8 cellular contexts compared by ENCODE assay signal in the genomic region with DNA sequence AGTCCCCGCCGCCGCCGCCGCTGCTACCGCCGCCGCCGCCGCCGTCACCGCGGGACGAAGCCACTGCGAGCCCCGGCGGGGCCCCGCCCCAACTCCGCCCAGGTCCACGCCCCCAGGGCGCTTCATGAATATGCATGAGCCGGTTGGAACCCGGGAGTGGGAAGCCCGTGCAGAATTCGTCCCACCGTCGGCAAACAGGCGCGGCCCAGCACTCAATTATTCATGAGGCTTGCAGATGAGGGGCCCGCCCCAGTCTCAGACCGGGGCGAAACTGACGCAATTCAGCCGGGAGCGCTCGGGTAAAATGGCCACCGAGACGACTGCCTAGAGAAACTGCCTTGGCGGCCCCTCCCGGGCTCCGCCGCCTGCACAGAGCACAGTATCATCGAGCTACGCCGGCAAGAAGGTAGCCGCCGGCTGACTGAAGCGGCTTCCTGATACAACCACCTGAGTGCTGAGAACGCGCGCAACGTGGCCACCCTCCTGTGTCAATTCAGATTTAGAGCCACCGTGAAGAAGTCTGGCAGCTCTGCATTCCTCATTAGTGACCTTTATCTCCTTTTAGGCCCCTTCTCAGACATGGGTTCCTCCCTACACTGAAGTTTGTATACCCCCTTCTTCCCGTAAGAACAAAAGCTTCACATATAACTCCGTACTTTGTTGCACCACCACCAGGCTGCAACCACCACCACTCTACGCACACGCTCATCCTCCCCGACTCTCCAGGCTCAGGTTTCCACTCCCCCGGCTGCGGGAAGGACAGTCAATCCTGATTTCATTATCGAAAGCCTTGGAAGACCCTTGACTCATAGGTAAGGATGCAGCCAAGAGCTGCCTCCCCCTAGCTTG. TPM values are rescaled to one million over a fixed set of nuclear protein-coding genes. Genes with fewer than 3 reads are reported as not detected.
DNase-seq lines count a peak whose midpoint lies in the region; ATAC-seq and TF ChIP-seq lines count a peak whose summit lies in the region.

TSS of gene TNKS1BP1 (minus strand) at position 67 of the 849 bp plus-strand sequence. CDS start 3,067 bp downstream, outside the sequence.

- H3K4me1 Mint-ChIP-seq in activated T-cell treated with anti-CD3 and anti-CD28 coated beads, Interleukin-2, amount 50 U/mL, for 24 hours (ENCODE audit: low read depth): peaks cover 67% of the 10 kb centered on the region

- H3K36me3 Mint-ChIP-seq in activated T-cell treated with anti-CD3 and anti-CD28 coated beads, Interleukin-2, amount 50 U/mL, for 24 hours (ENCODE audit: low read depth): peaks cover 60% of the 10 kb centered on the region

- peak within 1 kb of the TSS; percentile 98 for H3K27ac Mint-ChIP-seq in activated T-cell treated with anti-CD3 and anti-CD28 coated beads, Interleukin-2, amount 50 U/mL, for 24 hours

- H3K4me3 Mint-ChIP-seq in activated T-cell treated with anti-CD3 and anti-CD28 coated beads, Interleukin-2, amount 50 U/mL, for 24 hours: peak within 1 kb of the TSS; percentile 84

- H3K27me3 Mint-ChIP-seq in activated T-cell treated with anti-CD3 and anti-CD28 coated beads, Interleukin-2, amount 50 U/mL, for 24 hours: no peaks in the 10 kb centered on the region

- no peak for TF ChIP-seq RAD21 in Ishikawa (IDR thresholded peaks at IDR 0.05; ENCODE audit: low read depth)

- no peaks in the 10 kb centered on the region for H3K9me3 Mint-ChIP-seq in activated T-cell treated with anti-CD3 and anti-CD28 coated beads, Interleukin-2, amount 50 U/mL, for 24 hours

- no peak for TF ChIP-seq CTCF in epithelial cell of proximal tubule (conservative IDR thresholded peaks at IDR 0.05; ENCODE audit: low read depth, low read length)

- ATAC-seq in GM21576 (IDR thresholded peaks at IDR 0.05; ENCODE audit: unreplicated experiment): peak; percentile 90

- peak within 1 kb of the TSS; percentile 94 for H3K4me3 ChIP-seq in epithelial cell of proximal tubule (ENCODE audit: low read depth, low read length)

- no peak for TF ChIP-seq EP300 in Ishikawa (IDR thresholded peaks at IDR 0.05; ENCODE audit: borderline replicate concordance)

- DNase-seq in DMS153 treated with DMSO at 0.1 percent for 48 hours (lab: John Stamatoyannopoulos, UW; ENCODE audit: unreplicated experiment) (peak; percentile 95), epithelial cell of proximal tubule (ENCODE audit: low read depth) (peak; percentile 83), mucosa of gallbladder (ENCODE audit: low spot score) (peak; percentile 98)
- peak; percentile 97 for DNase-seq in activated T-cell treated with anti-CD3 and anti-CD28 coated beads, Interleukin-2, amount 50 U/mL, for 24 hours
- DNase-seq in stimulated activated CD8-positive, alpha-beta memory T cell treated with anti-CD3 and anti-CD28 coated beads, Interleukin-4, amount 100 ng/mL, for 24 hours (ENCODE audit: low read depth): peak; percentile 88

TF ChIP-seq in Ishikawa, 13 proteins besides CTCF, POLR2A, EP300 and RAD21:
- no peak for TF ChIP-seq CREB1 (IDR thresholded peaks at IDR 0.05; ENCODE audit: low read depth)
- TF ChIP-seq, protein P1, sequence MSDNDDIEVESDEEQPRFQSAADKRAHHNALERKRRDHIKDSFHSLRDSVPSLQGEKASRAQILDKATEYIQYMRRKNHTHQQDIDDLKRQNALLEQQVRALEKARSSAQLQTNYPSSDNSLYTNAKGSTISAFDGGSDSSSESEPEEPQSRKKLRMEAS (IDR thresholded peaks at IDR 0.05): peak; percentile 73
- TF ChIP-seq CEBPB (IDR thresholded peaks at IDR 0.05): peak; percentile 72
- TF ChIP-seq TCF12 (IDR thresholded peaks at IDR 0.05; ENCODE audit: low read depth): peak; percentile 32; the same call in 1 of the 2 replicates
- TF ChIP-seq TAF1 (IDR thresholded peaks at IDR 0.05; ENCODE audit: low read depth): peak; percentile 65
- TF ChIP-seq YY1 (IDR thresholded peaks at IDR 0.05; ENCODE audit: low read depth): peak; percentile 81
TF ChIP-seq in Ishikawa: peak in this region for 5.

TF ChIP-seq in PFSK-1, 5 proteins besides CTCF, POLR2A, EP300 and RAD21:
- TF ChIP-seq TAF1 (IDR thresholded peaks at IDR 0.05; ENCODE audit: borderline replicate concordance, insufficient read depth, low read length) (0 out of 2 replicates have a peak, but pooled peaks have one; percentile 40), POLR2AphosphoS5 (IDR thresholded peaks at IDR 0.05; ENCODE audit: low read depth, low read length) (peak; percentile 78), SIN3A (IDR thresholded peaks at IDR 0.05; ENCODE audit: borderline replicate concordance, insufficient read depth, low read length) (no peak), FOXP2 (optimal IDR thresholded peaks at IDR 0.05; ENCODE audit: borderline replicate concordance, extremely low read depth, extremely low read length, insufficient read depth) (no peak)
- TF ChIP-seq, protein P2, sequence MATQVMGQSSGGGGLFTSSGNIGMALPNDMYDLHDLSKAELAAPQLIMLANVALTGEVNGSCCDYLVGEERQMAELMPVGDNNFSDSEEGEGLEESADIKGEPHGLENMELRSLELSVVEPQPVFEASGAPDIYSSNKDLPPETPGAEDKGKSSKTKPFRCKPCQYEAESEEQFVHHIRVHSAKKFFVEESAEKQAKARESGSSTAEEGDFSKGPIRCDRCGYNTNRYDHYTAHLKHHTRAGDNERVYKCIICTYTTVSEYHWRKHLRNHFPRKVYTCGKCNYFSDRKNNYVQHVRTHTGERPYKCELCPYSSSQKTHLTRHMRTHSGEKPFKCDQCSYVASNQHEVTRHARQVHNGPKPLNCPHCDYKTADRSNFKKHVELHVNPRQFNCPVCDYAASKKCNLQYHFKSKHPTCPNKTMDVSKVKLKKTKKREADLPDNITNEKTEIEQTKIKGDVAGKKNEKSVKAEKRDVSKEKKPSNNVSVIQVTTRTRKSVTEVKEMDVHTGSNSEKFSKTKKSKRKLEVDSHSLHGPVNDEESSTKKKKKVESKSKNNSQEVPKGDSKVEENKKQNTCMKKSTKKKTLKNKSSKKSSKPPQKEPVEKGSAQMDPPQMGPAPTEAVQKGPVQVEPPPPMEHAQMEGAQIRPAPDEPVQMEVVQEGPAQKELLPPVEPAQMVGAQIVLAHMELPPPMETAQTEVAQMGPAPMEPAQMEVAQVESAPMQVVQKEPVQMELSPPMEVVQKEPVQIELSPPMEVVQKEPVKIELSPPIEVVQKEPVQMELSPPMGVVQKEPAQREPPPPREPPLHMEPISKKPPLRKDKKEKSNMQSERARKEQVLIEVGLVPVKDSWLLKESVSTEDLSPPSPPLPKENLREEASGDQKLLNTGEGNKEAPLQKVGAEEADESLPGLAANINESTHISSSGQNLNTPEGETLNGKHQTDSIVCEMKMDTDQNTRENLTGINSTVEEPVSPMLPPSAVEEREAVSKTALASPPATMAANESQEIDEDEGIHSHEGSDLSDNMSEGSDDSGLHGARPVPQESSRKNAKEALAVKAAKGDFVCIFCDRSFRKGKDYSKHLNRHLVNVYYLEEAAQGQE (IDR thresholded peaks at IDR 0.05; ENCODE audit: insufficient read depth in 1 of 2, low read depth in 2 of 2, low read length in 2 of 2): no peak

RNA-seq across cellular contexts. Expression of gene TNKS1BP1, which starts in this region (rescaled TPM):
- polyA plus RNA-seq in PFSK-1 (2012; ENCODE audit: insufficient read length, low read depth): 127 TPM
- total RNA-seq in epithelial cell of proximal tubule (65.4 and 66.3 TPM in 2 replicates), mucosa of gallbladder (226 TPM)

Comparison
In these comparisons a context has a peak if more than half of its experiments do, and no peak if none do; other contexts are left out.
1. Peak in every context shown above with its lines: DNase-seq, ATAC-seq and H3K4me3 ChIP-seq.